8 cellular contexts compared by ENCODE assay signal in the genomic region with DNA sequence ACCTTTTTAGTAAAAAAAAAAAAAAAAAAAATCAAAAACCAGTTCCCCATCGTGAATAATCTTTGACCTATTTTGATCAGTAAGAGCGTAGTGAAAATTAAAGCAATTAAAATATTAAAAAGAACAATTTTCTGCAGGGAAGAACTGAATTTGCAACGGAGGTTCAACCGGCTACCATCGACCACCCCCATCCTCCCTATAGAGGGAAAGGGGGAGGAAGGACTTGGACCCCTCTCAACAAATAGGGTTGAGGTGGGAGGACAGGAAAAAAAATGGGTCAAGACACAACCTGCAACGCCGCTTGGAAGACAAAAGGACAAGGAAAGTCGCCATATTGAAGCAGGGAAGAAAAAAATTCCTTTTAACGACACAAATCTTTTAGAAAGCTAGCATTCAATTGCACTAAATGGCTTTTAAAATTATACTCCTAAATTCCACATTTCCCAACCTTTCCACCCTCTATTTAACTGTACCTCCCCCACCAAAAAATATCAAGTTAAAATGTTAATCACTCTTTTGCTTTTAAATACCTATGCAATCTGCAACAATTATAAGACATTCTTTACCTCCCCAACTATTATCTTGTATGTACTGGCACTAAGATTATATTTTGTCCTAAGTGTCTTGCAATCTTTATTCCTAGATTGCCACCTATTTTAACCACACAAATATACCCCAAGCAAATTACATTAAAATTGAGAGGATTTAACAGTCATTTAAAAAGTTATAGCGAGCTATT. TPM values are rescaled to one million over a fixed set of nuclear protein-coding genes. Genes with fewer than 3 reads are reported as not detected.
DNase-seq lines count a peak whose midpoint lies in the region; ATAC-seq and TF ChIP-seq lines count a peak whose summit lies in the region.

No MANE protein-coding gene starts in this region.

- no peaks in the 10 kb centered on the region for H3K27me3 Mint-ChIP-seq in effector memory CD8-positive, alpha-beta T cell
- no peaks in the 10 kb centered on the region for H3K27me3 Mint-ChIP-seq in mesothelial cell of epicardium (ENCODE audit: low read depth)

- peak overlapping the region; percentile 100 for H3K27ac Mint-ChIP-seq in effector memory CD8-positive, alpha-beta T cell
- peak overlapping the region; percentile 100 for H3K27ac Mint-ChIP-seq in mesothelial cell of epicardium

- peak overlapping the region; percentile 100 for H3K27ac ChIP-seq in thymus (ENCODE audit: low read depth)

- ATAC-seq in effector memory CD8-positive, alpha-beta T cell (replicated peaks): no peak
- no peak for ATAC-seq in HG03457 (IDR thresholded peaks at IDR 0.05; ENCODE audit: unreplicated experiment)

- peak; percentile 81 for DNase-seq in activated CD8-positive, alpha-beta memory T cell treated with anti-CD3 and anti-CD28 coated beads for 24 hours
- no peak for DNase-seq in activated CD8-positive, alpha-beta memory T cell treated with anti-CD3 and anti-CD28 coated beads, Interleukin-2, amount 50 U/mL, for 4 hours
- DNase-seq in NCI-H2081 treated with DMSO at 0.1 percent for 48 hours (lab: John Stamatoyannopoulos, UW) (peak; percentile 51), mesothelial cell of epicardium (ENCODE audit: low spot score in 2 of 2, unreplicated experiment in 2 of 2) (peak in 1 of 2 experiments; percentile 61)
- peak; percentile 38 to 45 (median 43) for DNase-seq in effector memory CD8-positive, alpha-beta T cell

- H3K4me1 Mint-ChIP-seq in effector memory CD8-positive, alpha-beta T cell (ENCODE audit: low read depth in 2 of 2): peaks cover 41 to 48% of the 10 kb centered on the region in 2 donors
- peaks cover 64% of the 10 kb centered on the region for H3K4me1 Mint-ChIP-seq in mesothelial cell of epicardium

- no peak for TF ChIP-seq CTCF in WI38 (IDR thresholded peaks at IDR 0.05; ENCODE audit: low read depth, low read length)
- no peak for TF ChIP-seq CTCF in mesothelial cell of epicardium (IDR thresholded peaks at IDR 0.05; ENCODE audit: unreplicated experiment)

- peak overlapping the region; percentile 97 for H3K4me3 ChIP-seq in WI38 (ENCODE audit: low read depth, low read length)
- H3K4me3 ChIP-seq in thymus (ENCODE audit: low read length): peak overlapping the region; percentile 97

- peaks cover 66% of the 10 kb centered on the region for H3K36me3 Mint-ChIP-seq in effector memory CD8-positive, alpha-beta T cell (ENCODE audit: insufficient read depth)
- peaks cover 19% of the 10 kb centered on the region for H3K36me3 Mint-ChIP-seq in mesothelial cell of epicardium

- peak overlapping the region; percentile 95 to 97 for H3K4me3 Mint-ChIP-seq in effector memory CD8-positive, alpha-beta T cell
- H3K4me3 Mint-ChIP-seq in mesothelial cell of epicardium: peak overlapping the region; percentile 93

- WGBS in thymus: 0% methylated on average over 10 of the region's 10 CpGs

- H3K4me1 ChIP-seq in thymus (ENCODE audit: control insufficient read depth, insufficient read depth, low read length): peaks cover 20% of the 10 kb centered on the region

- H3K9me3 Mint-ChIP-seq in effector memory CD8-positive, alpha-beta T cell: no peaks in the 10 kb centered on the region
- H3K9me3 Mint-ChIP-seq in mesothelial cell of epicardium: no peaks in the 10 kb centered on the region

- H3K36me3 ChIP-seq in thymus (ENCODE audit: control insufficient read depth, insufficient read depth): peaks cover 13% of the 10 kb centered on the region

- no peaks in the 10 kb centered on the region for H3K9me3 ChIP-seq in thymus (ENCODE audit: control insufficient read depth)

- no peaks in the 10 kb centered on the region for H3K27me3 ChIP-seq in thymus (ENCODE audit: control insufficient read depth, insufficient read depth)

RNA-seq across cellular contexts. Expression of a gene that starts 1.7 kb away (rescaled TPM):
- 107 to 120 TPM (median 117 TPM) in 3 replicates for total RNA-seq in mesothelial cell of epicardium
- 24.9 TPM for polyA plus RNA-seq in thymus

RNA-seq across cellular contexts. Expression of a gene that starts 2.3 kb away (rescaled TPM):
- 29.8 to 33.5 TPM (median 30.2 TPM) in 3 replicates for total RNA-seq in mesothelial cell of epicardium
- 48.9 TPM for polyA plus RNA-seq in thymus

RNA-seq across cellular contexts. Expression of a gene that starts 11.3 kb away (rescaled TPM):
- total RNA-seq in mesothelial cell of epicardium: 51.0 to 57.0 TPM (median 51.2 TPM) in 3 replicates
- polyA plus RNA-seq in thymus: 7.5 TPM

RNA-seq across cellular contexts. Expression of a gene that starts 31.5 kb away (rescaled TPM):
- 12.0 to 15.8 TPM (median 15.0 TPM) in 3 replicates for total RNA-seq in mesothelial cell of epicardium
- 24.0 TPM for polyA plus RNA-seq in thymus

RNA-seq across cellular contexts. Expression of a gene that starts 44.1 kb away (rescaled TPM):
- total RNA-seq in mesothelial cell of epicardium: 71.4 to 73.6 TPM (median 71.5 TPM) in 3 replicates
- 23.5 TPM for polyA plus RNA-seq in thymus
